32 cellular contexts compared by ENCODE assay signal in the genomic region with DNA sequence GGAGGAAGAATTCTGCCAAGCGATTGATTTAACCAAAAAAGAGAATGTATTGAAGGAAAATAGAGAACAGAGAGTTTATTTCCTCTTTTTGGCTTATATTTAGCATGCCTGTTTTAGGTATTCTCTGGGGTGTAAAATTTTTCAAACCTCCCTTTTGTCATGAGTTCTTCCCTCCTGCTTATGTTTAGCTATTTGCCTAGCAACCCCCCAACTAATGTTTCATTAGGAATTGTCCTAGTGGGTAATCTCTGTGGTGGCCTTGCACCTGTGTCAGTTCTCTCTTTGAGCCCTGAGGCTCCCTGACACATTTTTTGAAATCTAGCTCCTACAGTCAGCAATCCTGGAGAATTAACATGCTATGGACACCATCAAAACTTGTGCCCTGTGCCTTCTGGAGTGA. TPM values are rescaled to one million over a fixed set of nuclear protein-coding genes. Genes with fewer than 3 reads are reported as not detected.
"Had no signal": no experiment of that assay in that cellular context is flagged by ENCODE, and none has a peak within 500 bp of the region (broad histone marks: within the 10 kb centered on the region; RNA-seq: fewer than 3 reads in every experiment).

No MANE protein-coding gene starts in this region.

- H3K36me3 Mint-ChIP-seq: stimulated activated effector memory CD8-positive, alpha-beta T cell treated with anti-CD3 and anti-CD28 coated beads, Interleukin-12 subunit alpha, Interleukin-12 subunit beta, amount 100 ng/mL, for 72 hours; type B pancreatic cell had no signal

- H3K36me3 ChIP-seq: colonic mucosa, esophagus muscularis mucosa, gastroesophageal sphincter, heart left ventricle, neutrophil, prostate gland, right atrium auricular region, tibial artery had no signal

- H2AFZ ChIP-seq: hepatocyte had no signal

- H3K27me3 Mint-ChIP-seq: dendritic cell treated with granulocyte-macrophage colony-stimulating factor and Interleukin-4, amounts not matched to agents 40 ng/mL and 50 ng/mL, for 4 days; naive thymus-derived CD8-positive, alpha-beta T cell; type B pancreatic cell had no signal

- DNase-seq: colonic mucosa; effector CD8-positive, alpha-beta T cell; foreskin keratinocyte; heart left ventricle; kidney; mesendoderm; midbrain; naive thymus-derived CD8-positive, alpha-beta T cell; stimulated activated CD4-positive, alpha-beta T cell treated with anti-CD3 and anti-CD28 coated beads, Interleukin-2, amount 100 ng/mL, for 24 hours; stimulated activated CD4-positive, alpha-beta T cell treated with anti-CD3 and anti-CD28 coated beads, Interleukin-4, amount 100 ng/mL, for 24 hours; stimulated activated naive CD8-positive, alpha-beta T cell treated with anti-CD3 and anti-CD28 coated beads, Interleukin-15, Interleukin-2, amounts not matched to agents 100 U/mL and 50 U/mL, for 24 hours; substantia nigra; testis; tibial artery had no signal

- H3K9me3 ChIP-seq: colonic mucosa, neutrophil, prostate gland, testis, tibial artery had no signal

- H3K27me3 ChIP-seq: esophagus muscularis mucosa, foreskin keratinocyte, gastroesophageal sphincter, heart left ventricle, hepatocyte, neutrophil, right atrium auricular region, testis, tibial artery had no signal

- H3K4me2 ChIP-seq: hepatocyte had no signal

- H3K4me3 ChIP-seq: colonic mucosa, esophagus muscularis mucosa, gastroesophageal sphincter, heart left ventricle, hepatocyte, prostate gland, right atrium auricular region, testis, tibial artery had no signal

- H3K27ac ChIP-seq: colonic mucosa, esophagus muscularis mucosa, foreskin keratinocyte, gastroesophageal sphincter, heart left ventricle, hepatocyte, neutrophil, prostate gland, right atrium auricular region, testis, tibial artery had no signal

- H3K4me3 Mint-ChIP-seq: dendritic cell treated with granulocyte-macrophage colony-stimulating factor and Interleukin-4, amounts not matched to agents 40 ng/mL and 50 ng/mL, for 4 days; naive thymus-derived CD8-positive, alpha-beta T cell; stimulated activated effector memory CD8-positive, alpha-beta T cell treated with anti-CD3 and anti-CD28 coated beads, Interleukin-12 subunit alpha, Interleukin-12 subunit beta, amount 100 ng/mL, for 72 hours; type B pancreatic cell had no signal

- H3K79me2 ChIP-seq: hepatocyte had no signal

- H3K4me1 Mint-ChIP-seq: stimulated activated effector memory CD8-positive, alpha-beta T cell treated with anti-CD3 and anti-CD28 coated beads, Interleukin-12 subunit alpha, Interleukin-12 subunit beta, amount 100 ng/mL, for 72 hours had no signal

- H3K4me1 ChIP-seq: colonic mucosa, esophagus muscularis mucosa, foreskin keratinocyte, gastroesophageal sphincter, heart left ventricle, prostate gland, right atrium auricular region, testis, tibial artery had no signal

- H3K27ac Mint-ChIP-seq: dendritic cell treated with granulocyte-macrophage colony-stimulating factor and Interleukin-4, amounts not matched to agents 40 ng/mL and 50 ng/mL, for 4 days; stimulated activated effector memory CD8-positive, alpha-beta T cell treated with anti-CD3 and anti-CD28 coated beads, Interleukin-12 subunit alpha, Interleukin-12 subunit beta, amount 100 ng/mL, for 72 hours; type B pancreatic cell had no signal

- ATAC-seq: foreskin keratinocyte; gastroesophageal sphincter; heart left ventricle; left lobe of liver; naive thymus-derived CD8-positive, alpha-beta T cell; sciatic nerve; stimulated activated effector memory CD8-positive, alpha-beta T cell treated with anti-CD3 and anti-CD28 coated beads, Interleukin-12 subunit alpha, Interleukin-12 subunit beta, amount 100 ng/mL, for 72 hours; stimulated activated naive CD8-positive, alpha-beta T cell treated with anti-CD3 and anti-CD28 coated beads, Interleukin-15, Interleukin-2, amounts not matched to agents 100 U/mL and 50 U/mL, for 24 hours had no signal

RNA-seq across cellular contexts. Expression of a gene that starts 12.5 kb away (rescaled TPM):
- total RNA-seq: endothelial cell of umbilical vein; epithelial cell of proximal tubule; esophagus muscularis mucosa; fibroblast of lung; foreskin keratinocyte; gastroesophageal sphincter; hepatocyte; lower leg skin; lung microvascular endothelial cell; naive thymus-derived CD8-positive, alpha-beta T cell; osteocyte; prostate gland; right atrium auricular region; testis; urinary bladder had no signal

RNA-seq across cellular contexts. Expression of a gene that starts 20.0 kb away (rescaled TPM):
- total RNA-seq: endothelial cell of umbilical vein; epithelial cell of proximal tubule; fibroblast of lung; foreskin keratinocyte; gastroesophageal sphincter; lung microvascular endothelial cell; naive thymus-derived CD8-positive, alpha-beta T cell; osteocyte; prostate gland; right atrium auricular region; urinary bladder had no signal

RNA-seq across cellular contexts. Expression of a gene that starts 59.3 kb away (rescaled TPM):
- total RNA-seq: endothelial cell of umbilical vein; epithelial cell of proximal tubule; esophagus muscularis mucosa; fibroblast of lung; foreskin keratinocyte; gastroesophageal sphincter; heart left ventricle; kidney; lower leg skin; lung microvascular endothelial cell; naive thymus-derived CD8-positive, alpha-beta T cell; osteocyte; prostate gland; right atrium auricular region; testis; urinary bladder had no signal
